ENCODE assay signal across 1 cellular context in the genomic region with DNA sequence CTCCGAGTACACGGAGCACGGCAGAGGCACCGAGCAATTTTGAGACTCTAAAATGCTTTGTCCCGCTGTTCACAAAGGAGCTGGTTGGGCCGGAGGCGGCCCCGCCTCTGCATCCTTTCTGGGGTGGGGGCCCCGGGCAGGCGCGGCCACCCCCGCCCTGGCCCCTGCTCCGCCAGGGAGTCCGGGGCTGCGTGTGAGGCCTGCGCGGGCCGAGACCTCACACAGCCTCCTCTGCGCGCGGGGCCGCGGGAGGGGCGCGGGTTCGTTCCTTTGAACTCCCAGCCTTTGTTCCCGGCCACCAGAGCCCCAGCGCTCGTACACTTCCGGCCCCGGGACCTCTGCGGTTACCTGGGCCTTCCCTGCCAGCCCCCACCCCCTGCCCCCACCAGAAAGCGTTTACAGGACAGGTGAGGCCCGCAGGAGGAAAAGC.
A peak's percentile ranks its signal among the peaks of the same experiment; 100 is the strongest.
TF ChIP-seq lines count a peak whose summit lies in the region.

No MANE protein-coding gene starts in this region.

TF ChIP-seq in HepG2, 621 proteins besides CTCF, POLR2A, EP300 and RAD21 (continued from another document and continues in another):
- TF ChIP-seq, protein P1, sequence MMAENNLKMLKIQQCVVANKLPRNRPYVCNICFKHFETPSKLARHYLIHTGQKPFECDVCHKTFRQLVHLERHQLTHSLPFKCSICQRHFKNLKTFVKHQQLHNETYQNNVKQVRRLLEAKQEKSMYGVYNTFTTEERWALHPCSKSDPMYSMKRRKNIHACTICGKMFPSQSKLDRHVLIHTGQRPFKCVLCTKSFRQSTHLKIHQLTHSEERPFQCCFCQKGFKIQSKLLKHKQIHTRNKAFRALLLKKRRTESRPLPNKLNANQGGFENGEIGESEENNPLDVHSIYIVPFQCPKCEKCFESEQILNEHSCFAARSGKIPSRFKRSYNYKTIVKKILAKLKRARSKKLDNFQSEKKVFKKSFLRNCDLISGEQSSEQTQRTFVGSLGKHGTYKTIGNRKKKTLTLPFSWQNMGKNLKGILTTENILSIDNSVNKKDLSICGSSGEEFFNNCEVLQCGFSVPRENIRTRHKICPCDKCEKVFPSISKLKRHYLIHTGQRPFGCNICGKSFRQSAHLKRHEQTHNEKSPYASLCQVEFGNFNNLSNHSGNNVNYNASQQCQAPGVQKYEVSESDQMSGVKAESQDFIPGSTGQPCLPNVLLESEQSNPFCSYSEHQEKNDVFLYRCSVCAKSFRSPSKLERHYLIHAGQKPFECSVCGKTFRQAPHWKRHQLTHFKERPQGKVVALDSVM (CRISPR knock-in tag; IDR thresholded peaks at IDR 0.05): peak; percentile 88
- TF ChIP-seq ZNF790 (CRISPR knock-in tag; IDR thresholded peaks at IDR 0.05; ENCODE audit: borderline replicate concordance): no peak
- 0 out of 2 replicates have a peak, but pooled peaks have one; percentile 36 for TF ChIP-seq HOXD1 (CRISPR knock-in tag; IDR thresholded peaks at IDR 0.05)
- TF ChIP-seq SIN3A (IDR thresholded peaks at IDR 0.05; ENCODE audit: borderline replicate concordance, low read depth, low read length): no peak
- TF ChIP-seq GATAD1 (CRISPR knock-in tag; IDR thresholded peaks at IDR 0.05): 0 out of 2 replicates have a peak, but pooled peaks have one; percentile 37
- no peak for TF ChIP-seq SNRNP70 (IDR thresholded peaks at IDR 0.05; ENCODE audit: low read depth, low read length)
- TF ChIP-seq ZNF232 (CRISPR knock-in tag; IDR thresholded peaks at IDR 0.05; ENCODE audit: borderline replicate concordance): no peak
- TF ChIP-seq RFX1 (IDR thresholded peaks at IDR 0.05): no peak
- no peak for TF ChIP-seq ZBTB8A (CRISPR knock-in tag; IDR thresholded peaks at IDR 0.05; ENCODE audit: borderline replicate concordance, low read depth)
- TF ChIP-seq ZNF549 (CRISPR knock-in tag; IDR thresholded peaks at IDR 0.05): no peak
- TF ChIP-seq ZNF225 (CRISPR knock-in tag; IDR thresholded peaks at IDR 0.05): no peak
- TF ChIP-seq NPAS2 (CRISPR knock-in tag; IDR thresholded peaks at IDR 0.05; ENCODE audit: borderline replicate concordance): no peak
- TF ChIP-seq ZNF572 (CRISPR knock-in tag; IDR thresholded peaks at IDR 0.05): no peak
- TF ChIP-seq TAF1 (CRISPR knock-in tag; IDR thresholded peaks at IDR 0.05): peak; percentile 31; the same call in 1 of the 2 replicates
- TF ChIP-seq U2AF2 (IDR thresholded peaks at IDR 0.05; ENCODE audit: low read depth, low read length): no peak
- no peak for TF ChIP-seq POLR2AphosphoS5 (IDR thresholded peaks at IDR 0.05; ENCODE audit: low read depth, low read length)
- TF ChIP-seq, protein P2, sequence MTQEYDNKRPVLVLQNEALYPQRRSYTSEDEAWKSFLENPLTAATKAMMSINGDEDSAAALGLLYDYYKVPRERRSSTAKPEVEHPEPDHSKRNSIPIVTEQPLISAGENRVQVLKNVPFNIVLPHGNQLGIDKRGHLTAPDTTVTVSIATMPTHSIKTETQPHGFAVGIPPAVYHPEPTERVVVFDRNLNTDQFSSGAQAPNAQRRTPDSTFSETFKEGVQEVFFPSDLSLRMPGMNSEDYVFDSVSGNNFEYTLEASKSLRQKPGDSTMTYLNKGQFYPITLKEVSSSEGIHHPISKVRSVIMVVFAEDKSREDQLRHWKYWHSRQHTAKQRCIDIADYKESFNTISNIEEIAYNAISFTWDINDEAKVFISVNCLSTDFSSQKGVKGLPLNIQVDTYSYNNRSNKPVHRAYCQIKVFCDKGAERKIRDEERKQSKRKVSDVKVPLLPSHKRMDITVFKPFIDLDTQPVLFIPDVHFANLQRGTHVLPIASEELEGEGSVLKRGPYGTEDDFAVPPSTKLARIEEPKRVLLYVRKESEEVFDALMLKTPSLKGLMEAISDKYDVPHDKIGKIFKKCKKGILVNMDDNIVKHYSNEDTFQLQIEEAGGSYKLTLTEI (CRISPR knock-in tag; conservative IDR thresholded peaks at IDR 0.05): no peak
- TF ChIP-seq MLLT10 (CRISPR knock-in tag; IDR thresholded peaks at IDR 0.05): no peak
- no peak for TF ChIP-seq SMC3 (IDR thresholded peaks at IDR 0.05; ENCODE audit: low read length)
- TF ChIP-seq, protein P3, sequence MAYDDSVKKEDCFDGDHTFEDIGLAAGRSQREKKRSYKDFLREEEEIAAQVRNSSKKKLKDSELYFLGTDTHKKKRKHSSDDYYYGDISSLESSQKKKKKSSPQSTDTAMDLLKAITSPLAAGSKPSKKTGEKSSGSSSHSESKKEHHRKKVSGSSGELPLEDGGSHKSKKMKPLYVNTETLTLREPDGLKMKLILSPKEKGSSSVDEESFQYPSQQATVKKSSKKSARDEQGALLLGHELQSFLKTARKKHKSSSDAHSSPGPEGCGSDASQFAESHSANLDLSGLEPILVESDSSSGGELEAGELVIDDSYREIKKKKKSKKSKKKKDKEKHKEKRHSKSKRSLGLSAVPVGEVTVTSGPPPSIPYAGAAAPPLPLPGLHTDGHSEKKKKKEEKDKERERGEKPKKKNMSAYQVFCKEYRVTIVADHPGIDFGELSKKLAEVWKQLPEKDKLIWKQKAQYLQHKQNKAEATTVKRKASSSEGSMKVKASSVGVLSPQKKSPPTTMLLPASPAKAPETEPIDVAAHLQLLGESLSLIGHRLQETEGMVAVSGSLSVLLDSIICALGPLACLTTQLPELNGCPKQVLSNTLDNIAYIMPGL (CRISPR knock-in tag; IDR thresholded peaks at IDR 0.05; ENCODE audit: borderline replicate concordance in 1 of 2, low read depth in 1 of 2): peak; percentile 38 to 43; a peak in 1 of 4 replicates
- TF ChIP-seq, protein P4, sequence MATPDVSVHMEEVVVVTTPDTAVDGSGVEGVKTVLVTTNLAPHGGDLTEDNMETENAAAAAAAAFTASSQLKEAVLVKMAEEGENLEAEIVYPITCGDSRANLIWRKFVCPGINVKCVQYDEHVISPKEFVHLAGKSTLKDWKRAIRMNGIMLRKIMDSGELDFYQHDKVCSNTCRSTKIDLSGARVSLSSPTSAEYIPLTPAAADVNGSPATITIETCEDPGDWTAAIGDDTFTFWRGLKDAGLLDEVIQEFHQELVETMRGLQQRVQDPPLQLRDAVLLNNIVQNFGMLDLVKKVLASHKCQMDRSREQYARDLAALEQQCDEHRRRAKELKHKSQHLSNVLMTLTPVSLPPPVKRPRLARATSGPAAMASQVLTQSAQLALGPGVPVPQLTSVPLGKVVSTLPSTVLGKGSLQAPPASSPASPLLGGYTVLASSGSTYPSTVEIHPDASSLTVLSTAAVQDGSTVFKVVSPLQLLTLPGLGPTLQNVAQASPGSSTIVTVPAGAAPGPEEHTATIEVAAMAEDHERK (CRISPR knock-in tag; IDR thresholded peaks at IDR 0.05; ENCODE audit: low read depth): no peak
- no peak for TF ChIP-seq MAF1 (CRISPR knock-in tag; IDR thresholded peaks at IDR 0.05; ENCODE audit: borderline replicate concordance)
- no peak for TF ChIP-seq KDM5A (IDR thresholded peaks at IDR 0.05; ENCODE audit: borderline replicate concordance, low read length)
- TF ChIP-seq KDM5B (CRISPR knock-in tag; IDR thresholded peaks at IDR 0.05; ENCODE audit: borderline replicate concordance): no peak
- no peak for TF ChIP-seq ZNF605 (CRISPR knock-in tag; IDR thresholded peaks at IDR 0.05)
- no peak for TF ChIP-seq SP1 (IDR thresholded peaks at IDR 0.05)
- TF ChIP-seq SP1 (CRISPR knock-in tag; IDR thresholded peaks at IDR 0.05): no peak
- TF ChIP-seq ZNF510 (CRISPR knock-in tag; IDR thresholded peaks at IDR 0.05; ENCODE audit: low read depth): no peak
- no peak for TF ChIP-seq SAFB2 (CRISPR knock-in tag; IDR thresholded peaks at IDR 0.05; ENCODE audit: borderline replicate concordance, low read depth)
- TF ChIP-seq ZFP62 (CRISPR knock-in tag; IDR thresholded peaks at IDR 0.05): no peak
- TF ChIP-seq SKI (IDR thresholded peaks at IDR 0.05; ENCODE audit: partially characterized antibody): no peak
- TF ChIP-seq CBX2 (IDR thresholded peaks at IDR 0.05; ENCODE audit: low read depth, low read length): no peak
- no peak for TF ChIP-seq CBX2 (CRISPR knock-in tag; IDR thresholded peaks at IDR 0.05; ENCODE audit: low read depth)
- TF ChIP-seq, protein P5, sequence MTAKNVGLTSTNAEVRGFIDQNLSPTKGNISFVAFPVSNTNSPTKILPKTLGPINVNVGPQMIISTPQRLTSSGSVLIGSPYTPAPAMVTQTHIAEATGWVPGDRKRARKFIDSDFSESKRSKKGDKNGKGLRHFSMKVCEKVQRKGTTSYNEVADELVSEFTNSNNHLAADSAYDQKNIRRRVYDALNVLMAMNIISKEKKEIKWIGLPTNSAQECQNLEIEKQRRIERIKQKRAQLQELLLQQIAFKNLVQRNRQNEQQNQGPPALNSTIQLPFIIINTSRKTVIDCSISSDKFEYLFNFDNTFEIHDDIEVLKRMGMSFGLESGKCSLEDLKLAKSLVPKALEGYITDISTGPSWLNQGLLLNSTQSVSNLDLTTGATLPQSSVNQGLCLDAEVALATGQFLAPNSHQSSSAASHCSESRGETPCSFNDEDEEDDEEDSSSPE (CRISPR knock-in tag; IDR thresholded peaks at IDR 0.05): no peak
- peak; percentile 24; the same call in 1 of the 2 replicates for TF ChIP-seq NRL (CRISPR knock-in tag; IDR thresholded peaks at IDR 0.05; ENCODE audit: borderline replicate concordance)
- TF ChIP-seq, protein P6, sequence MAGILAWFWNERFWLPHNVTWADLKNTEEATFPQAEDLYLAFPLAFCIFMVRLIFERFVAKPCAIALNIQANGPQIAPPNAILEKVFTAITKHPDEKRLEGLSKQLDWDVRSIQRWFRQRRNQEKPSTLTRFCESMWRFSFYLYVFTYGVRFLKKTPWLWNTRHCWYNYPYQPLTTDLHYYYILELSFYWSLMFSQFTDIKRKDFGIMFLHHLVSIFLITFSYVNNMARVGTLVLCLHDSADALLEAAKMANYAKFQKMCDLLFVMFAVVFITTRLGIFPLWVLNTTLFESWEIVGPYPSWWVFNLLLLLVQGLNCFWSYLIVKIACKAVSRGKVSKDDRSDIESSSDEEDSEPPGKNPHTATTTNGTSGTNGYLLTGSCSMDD (CRISPR knock-in tag; IDR thresholded peaks at IDR 0.05): no peak
- TF ChIP-seq POLR2AphosphoS2 (IDR thresholded peaks at IDR 0.05; ENCODE audit: low read depth, low read length): no peak
- no peak for TF ChIP-seq NONO (IDR thresholded peaks at IDR 0.05)
- no peak; the same call in 1 of the 2 replicates for TF ChIP-seq NONO (CRISPR knock-in tag; conservative IDR thresholded peaks at IDR 0.05)
- no peak for TF ChIP-seq ZNF3 (CRISPR knock-in tag; IDR thresholded peaks at IDR 0.05)
- TF ChIP-seq, protein P7, sequence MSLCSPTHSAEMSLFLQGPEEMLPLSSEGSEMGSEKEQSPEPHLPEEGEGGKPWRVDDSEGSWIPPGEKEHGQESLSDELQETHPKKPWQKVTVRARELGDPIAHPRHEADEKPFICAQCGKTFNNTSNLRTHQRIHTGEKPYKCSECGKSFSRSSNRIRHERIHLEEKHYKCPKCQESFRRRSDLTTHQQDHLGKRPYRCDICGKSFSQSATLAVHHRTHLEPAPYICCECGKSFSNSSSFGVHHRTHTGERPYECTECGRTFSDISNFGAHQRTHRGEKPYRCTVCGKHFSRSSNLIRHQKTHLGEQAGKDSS (CRISPR knock-in tag; IDR thresholded peaks at IDR 0.05; ENCODE audit: borderline replicate concordance, low read depth): no peak
- no peak; the same call in 1 of the 2 replicates for TF ChIP-seq SPEN (CRISPR knock-in tag; IDR thresholded peaks at IDR 0.05; ENCODE audit: low read depth)
- peak; percentile 72; the same call in 1 of the 2 replicates for TF ChIP-seq SP5 (CRISPR knock-in tag; IDR thresholded peaks at IDR 0.05; ENCODE audit: borderline replicate concordance, low read depth)
- TF ChIP-seq, protein P8, sequence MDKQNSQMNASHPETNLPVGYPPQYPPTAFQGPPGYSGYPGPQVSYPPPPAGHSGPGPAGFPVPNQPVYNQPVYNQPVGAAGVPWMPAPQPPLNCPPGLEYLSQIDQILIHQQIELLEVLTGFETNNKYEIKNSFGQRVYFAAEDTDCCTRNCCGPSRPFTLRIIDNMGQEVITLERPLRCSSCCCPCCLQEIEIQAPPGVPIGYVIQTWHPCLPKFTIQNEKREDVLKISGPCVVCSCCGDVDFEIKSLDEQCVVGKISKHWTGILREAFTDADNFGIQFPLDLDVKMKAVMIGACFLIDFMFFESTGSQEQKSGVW (CRISPR knock-in tag; IDR thresholded peaks at IDR 0.05; ENCODE audit: borderline replicate concordance): no peak
- no peak for TF ChIP-seq HOXA9 (CRISPR knock-in tag; IDR thresholded peaks at IDR 0.05; ENCODE audit: borderline replicate concordance)
- TF ChIP-seq FOSL2 (CRISPR knock-in tag; IDR thresholded peaks at IDR 0.05): peak; percentile 57
- no peak for TF ChIP-seq ZNF333 (CRISPR knock-in tag; IDR thresholded peaks at IDR 0.05; ENCODE audit: borderline replicate concordance)
- TF ChIP-seq, protein P9, sequence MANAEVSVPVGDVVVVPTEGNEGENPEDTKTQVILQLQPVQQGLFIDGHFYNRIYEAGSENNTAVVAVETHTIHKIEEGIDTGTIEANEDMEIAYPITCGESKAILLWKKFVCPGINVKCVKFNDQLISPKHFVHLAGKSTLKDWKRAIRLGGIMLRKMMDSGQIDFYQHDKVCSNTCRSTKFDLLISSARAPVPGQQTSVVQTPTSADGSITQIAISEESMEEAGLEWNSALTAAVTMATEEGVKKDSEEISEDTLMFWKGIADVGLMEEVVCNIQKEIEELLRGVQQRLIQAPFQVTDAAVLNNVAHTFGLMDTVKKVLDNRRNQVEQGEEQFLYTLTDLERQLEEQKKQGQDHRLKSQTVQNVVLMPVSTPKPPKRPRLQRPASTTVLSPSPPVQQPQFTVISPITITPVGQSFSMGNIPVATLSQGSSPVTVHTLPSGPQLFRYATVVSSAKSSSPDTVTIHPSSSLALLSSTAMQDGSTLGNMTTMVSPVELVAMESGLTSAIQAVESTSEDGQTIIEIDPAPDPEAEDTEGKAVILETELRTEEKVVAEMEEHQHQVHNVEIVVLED (CRISPR knock-in tag; IDR thresholded peaks at IDR 0.05; ENCODE audit: borderline replicate concordance): no peak
- TF ChIP-seq TOE1 (CRISPR knock-in tag; IDR thresholded peaks at IDR 0.05): no peak
- 0 out of 2 replicates have a peak, but pooled peaks have one; percentile 38 for TF ChIP-seq MEIS2 (CRISPR knock-in tag; IDR thresholded peaks at IDR 0.05)
- TF ChIP-seq MYNN (CRISPR knock-in tag; IDR thresholded peaks at IDR 0.05; ENCODE audit: low read depth): no peak
- TF ChIP-seq PPARG (CRISPR knock-in tag; conservative IDR thresholded peaks at IDR 0.05): no peak
- no peak; the same call in 1 of the 2 replicates for TF ChIP-seq STAG1 (CRISPR knock-in tag; IDR thresholded peaks at IDR 0.05)
- no peak for TF ChIP-seq ZNF747 (CRISPR knock-in tag; IDR thresholded peaks at IDR 0.05; ENCODE audit: borderline replicate concordance)
- no peak for TF ChIP-seq ZNF670 (CRISPR knock-in tag; IDR thresholded peaks at IDR 0.05; ENCODE audit: borderline replicate concordance)
- TF ChIP-seq SOX6 (IDR thresholded peaks at IDR 0.05): no peak
- peak; percentile 88 for TF ChIP-seq SOX6 (CRISPR knock-in tag; IDR thresholded peaks at IDR 0.05)
- no peak for TF ChIP-seq ZKSCAN8 (CRISPR knock-in tag; IDR thresholded peaks at IDR 0.05; ENCODE audit: borderline replicate concordance)
